Comparison of ENCODE assay signal across 18 cellular contexts in genomic region chr12:9910716-9911421, GRCh38. TPM values are rescaled to one million over a fixed set of nuclear protein-coding genes. Genes with fewer than 3 reads are reported as not detected.
DNase-seq lines count a peak whose midpoint lies in the region; ATAC-seq and TF ChIP-seq lines count a peak whose summit lies in the region.
"Had no signal": no experiment of that assay in that cellular context is flagged by ENCODE, and none has a peak within 500 bp of the region (broad histone marks: within the 10 kb centered on the region; RNA-seq: fewer than 3 reads in every experiment).

No MANE protein-coding gene starts in this region.

- H3K27me3 ChIP-seq in Loucy (ENCODE audit: insufficient read depth, low read length, poor library complexity, severe bottlenecking) = no peaks in the 10 kb centered on the region
- H3K27me3 ChIP-seq in endodermal cell (ENCODE audit: control insufficient read depth, insufficient read depth, low read length, poor library complexity, severe bottlenecking) = no peaks in the 10 kb centered on the region
- H3K27me3 ChIP-seq: cardiac muscle cell, heart left ventricle, upper lobe of left lung had no signal

- H3K36me3 ChIP-seq in Loucy (ENCODE audit: insufficient read depth, low read length) (no peaks in the 10 kb centered on the region), endodermal cell (ENCODE audit: control insufficient read depth, insufficient read depth, low read length) (no peaks in the 10 kb centered on the region)
- H3K36me3 ChIP-seq: cardiac muscle cell, heart left ventricle, upper lobe of left lung had no signal

- H4K20me1 ChIP-seq in Loucy (ENCODE audit: insufficient read depth, low read length, poor library complexity, severe bottlenecking) = no peaks in the 10 kb centered on the region

- H3F3A ChIP-seq in Loucy (ENCODE audit: low read depth) = no peaks in the 10 kb centered on the region

- H3K27ac Mint-ChIP-seq in endodermal cell (no peak overlapping the region), nephron (peak overlapping the region; percentile 19 to 45 (median 43))

- H3K9ac ChIP-seq in Loucy (ENCODE audit: low read depth, low read length, poor library complexity, severe bottlenecking) (peak overlapping the region; percentile 71), endodermal cell (ENCODE audit: extremely low read depth, low read length, poor library complexity, severe bottlenecking) (no peak overlapping the region)

- WGBS in endodermal cell (ENCODE audit: insufficient coverage in 1 of 2, insufficient read length in 1 of 2), 2 experiments = 93 to 94% methylated on average over 7 of the region's 7 CpGs

- no peaks in the 10 kb centered on the region; the same call in 1 of the 2 replicates for H3K9me3 ChIP-seq in Loucy (ENCODE audit: insufficient read depth, low read depth, low read length)
- peaks cover 32% of the 10 kb centered on the region for H3K9me3 ChIP-seq in endodermal cell (ENCODE audit: control insufficient read depth, low read length)

- H3K36me3 Mint-ChIP-seq in endodermal cell (ENCODE audit: low read depth) (peaks cover 2% of the 10 kb centered on the region), nephron (ENCODE audit: low read depth) (peaks cover 4% of the 10 kb centered on the region)

- H3K9me3 Mint-ChIP-seq in endodermal cell (peaks cover 39% of the 10 kb centered on the region), nephron (peaks cover 34% of the 10 kb centered on the region)

- peaks cover 15% of the 10 kb centered on the region for H3K79me2 ChIP-seq in Loucy (ENCODE audit: insufficient read depth, low read length)

- H2AFZ ChIP-seq in Loucy (ENCODE audit: low read length) = no peak overlapping the region

- H3K27me3 Mint-ChIP-seq in endodermal cell (ENCODE audit: insufficient read depth) = no peaks in the 10 kb centered on the region
- no peaks in the 10 kb centered on the region for H3K27me3 Mint-ChIP-seq in nephron (ENCODE audit: low read depth)

- ATAC-seq in HG03139 (IDR thresholded peaks at IDR 0.05; ENCODE audit: unreplicated experiment) = no peak
- no peak for ATAC-seq in HG03521 (IDR thresholded peaks at IDR 0.05; ENCODE audit: unreplicated experiment)
- ATAC-seq: heart left ventricle had no signal

- TF ChIP-seq CTCF in Loucy (conservative IDR thresholded peaks at IDR 0.05; ENCODE audit: low read length) = no peak
- no peak for TF ChIP-seq CTCF in endodermal cell (conservative IDR thresholded peaks at IDR 0.05)
- TF ChIP-seq CTCF in nephron (IDR thresholded peaks at IDR 0.05; ENCODE audit: unreplicated experiment in 3 of 3) = no peak

- H3K4me3 ChIP-seq in Loucy (ENCODE audit: low read length, poor library complexity, severe bottlenecking) (peak overlapping the region; percentile 56), endodermal cell (ENCODE audit: low read length) (peak overlapping the region; percentile 60)
- H3K4me3 ChIP-seq: cardiac muscle cell, heart left ventricle, upper lobe of left lung had no signal

- H3K27ac ChIP-seq in endodermal cell (ENCODE audit: low read depth, low read length) = no peak overlapping the region
- H3K27ac ChIP-seq: cardiac muscle cell, heart left ventricle, upper lobe of left lung, VCaP had no signal

- no peak overlapping the region for H3K4me2 ChIP-seq in Loucy (ENCODE audit: low read depth, low read length, poor library complexity, severe bottlenecking)

- DNase-seq in HCEC 1CT (peak; percentile 28), endodermal cell (peak; percentile 82), retina (no peak), T-helper 9 cell (no peak)
- DNase-seq: activated naive CD4-positive, alpha-beta T cell treated with anti-CD3 and anti-CD28 coated beads, Interleukin-2, amount 50 U/mL, for 16 hours; heart left ventricle; NCI-H1436 treated with DMSO at 0.1 percent for 48 hours; stimulated activated CD4-positive, alpha-beta T cell treated with anti-CD3 and anti-CD28 coated beads, Interleukin-1b, Interleukin-23, amount 100 ng/mL, for 48 hours; upper lobe of left lung had no signal

- peaks cover 18% of the 10 kb centered on the region for H3K4me1 ChIP-seq in Loucy (ENCODE audit: insufficient read depth, low read length, poor library complexity, severe bottlenecking)
- H3K4me1 ChIP-seq in endodermal cell (ENCODE audit: control insufficient read depth, insufficient read depth, low read length) = no peaks in the 10 kb centered on the region
- H3K4me1 ChIP-seq: heart left ventricle, upper lobe of left lung had no signal

- no peaks in the 10 kb centered on the region for H3K9me2 ChIP-seq in Loucy (replicated peaks; ENCODE audit: low read depth, low read length)

- H3K4me1 Mint-ChIP-seq in endodermal cell = no peaks in the 10 kb centered on the region
- no peaks in the 10 kb centered on the region for H3K4me1 Mint-ChIP-seq in nephron

- H3K4me3 Mint-ChIP-seq in endodermal cell = no peak overlapping the region
- H3K4me3 Mint-ChIP-seq in nephron = no peak overlapping the region

RNA-seq across cellular contexts. Expression of gene CLEC2A, which starts 21.3 kb away (rescaled TPM):
- total RNA-seq in endodermal cell = 1 to 10 TPM in 1 of 2 donors, not detected in 1; 3.8 TPM
- polyA plus RNA-seq in endodermal cell (2013, experiment 1 of 2) = not detected
- polyA plus RNA-seq in endodermal cell (2013, experiment 2 of 2) = not detected
- total RNA-seq: cardiac muscle cell, G401, heart left ventricle, myocyte, renal cortical epithelial cell, upper lobe of left lung had no signal
- polyA plus RNA-seq: cardiac muscle cell, heart left ventricle had no signal

RNA-seq across cellular contexts. Expression of gene KLRF2, which starts 29.6 kb away (rescaled TPM):
- not detected for total RNA-seq in endodermal cell
- not detected for polyA plus RNA-seq in endodermal cell (2013, experiment 1 of 2)
- polyA plus RNA-seq in endodermal cell (2013, experiment 2 of 2) = not detected
- total RNA-seq: cardiac muscle cell, G401, heart left ventricle, myocyte, renal cortical epithelial cell, upper lobe of left lung had no signal
- polyA plus RNA-seq: cardiac muscle cell, heart left ventricle had no signal

RNA-seq across cellular contexts. Expression of gene CLEC2B, which starts 41.7 kb away (rescaled TPM):
- not detected for total RNA-seq in endodermal cell
- not detected for polyA plus RNA-seq in endodermal cell (2013, experiment 1 of 2)
- not detected for polyA plus RNA-seq in endodermal cell (2013, experiment 2 of 2)
- total RNA-seq: cardiac muscle cell, G401 had no signal

Comparison
In these comparisons a context has a peak if more than half of its experiments do, and no peak if none do; other contexts are left out.
1. DNase-seq: peak in HCEC 1CT (single experiment) and endodermal cell (single experiment); none in retina (single experiment) and T-helper 9 cell (single experiment).